Comparison of ENCODE assay signal across 17 cellular contexts in genomic region chr17:78977681-78977943, GRCh38. TPM values are rescaled to one million over a fixed set of nuclear protein-coding genes. Genes with fewer than 3 reads are reported as not detected.
A peak's percentile ranks its signal among the peaks of the same experiment; 100 is the strongest.
DNase-seq lines count a peak whose midpoint lies in the region; ATAC-seq, FAIRE-seq and TF ChIP-seq lines count a peak whose summit lies in the region.
"Had no signal": no experiment of that assay in that cellular context is flagged by ENCODE, and none has a peak within 500 bp of the region (broad histone marks: within the 10 kb centered on the region; RNA-seq: fewer than 3 reads in every experiment).

No MANE protein-coding gene starts in this region.

- H4K20me1 ChIP-seq in osteoblast (ENCODE audit: insufficient read depth, low read length) = peaks cover 4% of the 10 kb centered on the region

- peaks cover 26% of the 10 kb centered on the region for H3K79me2 ChIP-seq in osteoblast (ENCODE audit: insufficient read depth, low read length)

- H3K27me3 ChIP-seq in BE2C = no peaks in the 10 kb centered on the region
- no peaks in the 10 kb centered on the region for H3K27me3 ChIP-seq in duodenal mucosa (ENCODE audit: control insufficient read depth in 1 of 2, insufficient read depth in 2 of 2, low read length in 2 of 2)
- H3K27me3 ChIP-seq in osteoblast (ENCODE audit: insufficient read depth, low read length) = no peaks in the 10 kb centered on the region

- POLR2A ChIA-PET in HEK293 (lab: Yijun Ruan, JAX) = no interaction called here

- CTCF ChIA-PET in HEK293 (lab: Yijun Ruan, JAX) = no interaction called here

- H3K4me1 ChIP-seq in BE2C (peaks cover 31% of the 10 kb centered on the region), HEK293 (ENCODE audit: control insufficient read depth, insufficient read depth, low read length) (peaks cover 26% of the 10 kb centered on the region), duodenal mucosa (ENCODE audit: control insufficient read depth in 1 of 2, insufficient read depth in 2 of 2, low read length in 2 of 2) (peaks cover 38 to 48% of the 10 kb centered on the region in 2 donors), osteoblast (ENCODE audit: insufficient read depth, low read length) (peaks cover 37% of the 10 kb centered on the region)

- H2AFZ ChIP-seq in osteoblast (ENCODE audit: low read length) = no peak overlapping the region

- no peak for DNase-seq in BE2C
- peak; percentile 68 for DNase-seq in osteoblast (ENCODE audit: insufficient read length, low spot score, missing footprints)
- no peak for DNase-seq in DMS153 treated with DMSO at 0.1 percent for 48 hours (lab: John Stamatoyannopoulos, UW; ENCODE audit: unreplicated experiment)
- DNase-seq in D721Med (ENCODE audit: insufficient read length, low spot score) = no peak
- no peak for DNase-seq in foreskin fibroblast
- DNase-seq: activated CD4-positive, alpha-beta T cell treated with anti-CD3 and anti-CD28 coated beads, Interleukin-2, amount 50 U/mL, for 1 hour; amygdala; effector CD8-positive, alpha-beta T cell; GF-D8; NCI-H187; stimulated activated CD4-positive, alpha-beta T cell treated with anti-CD3 and anti-CD28 coated beads, Interleukin-4, amount 100 ng/mL, for 1 hour; stimulated activated naive CD8-positive, alpha-beta T cell treated with anti-CD3 and anti-CD28 coated beads, Interleukin-15, Interleukin-2, amounts not matched to agents 100 U/mL and 50 U/mL, for 24 hours had no signal

- H3K27ac ChIP-seq in HEK293 (ENCODE audit: extremely low read depth, low read depth, low read length) = peak overlapping the region; percentile 47
- no peak overlapping the region for H3K27ac ChIP-seq in duodenal mucosa (ENCODE audit: low read depth, low read length)
- no peak overlapping the region for H3K27ac ChIP-seq in osteoblast (ENCODE audit: low read depth, low read length)

- H3K4me3 ChIP-seq in BE2C (ENCODE audit: low read depth, low read length) (peak overlapping the region; percentile 76), HEK293 (ENCODE audit: low read depth, low read length) (no peak overlapping the region), duodenal mucosa (ENCODE audit: low read depth in 1 of 2, low read length in 2 of 2) (peak overlapping the region; percentile 69), osteoblast (ENCODE audit: insufficient read depth, low read length) (no peak overlapping the region), foreskin fibroblast (ENCODE audit: low read depth in 1 of 2, low read length in 2 of 2) (no peak overlapping the region)

- peak overlapping the region; percentile 18 to 62 for H3K9ac ChIP-seq in duodenal mucosa (ENCODE audit: low read depth in 1 of 2, low read length in 2 of 2)

- peak overlapping the region; percentile 84 for H3K4me2 ChIP-seq in osteoblast (ENCODE audit: insufficient read depth, low read length)

- no peak for TF ChIP-seq CTCF in BE2C (IDR thresholded peaks at IDR 0.05; ENCODE audit: low read depth, low read length)
- no peak for TF ChIP-seq CTCF in HEK293 (tag by site-specific recombination; IDR thresholded peaks at IDR 0.05)
- TF ChIP-seq CTCF in osteoblast (IDR thresholded peaks at IDR 0.05; ENCODE audit: extremely low read depth, low read depth, low read length) = no peak
- no peak for TF ChIP-seq CTCF in D721Med (IDR thresholded peaks at IDR 0.05; ENCODE audit: insufficient read depth, missing control alignments)
- no peak for TF ChIP-seq CTCF in foreskin fibroblast (IDR thresholded peaks at IDR 0.05; ENCODE audit: low read depth, low read length)

- FAIRE-seq in D721Med (lab: Jason Lieb, UNC) = no peak

- H3K36me3 ChIP-seq in BE2C = peaks cover 35% of the 10 kb centered on the region
- H3K36me3 ChIP-seq in HEK293 (ENCODE audit: control insufficient read depth in 2 of 2, insufficient read depth in 1 of 2, low read length in 2 of 2) = peaks cover 0 to 47% of the 10 kb centered on the region in 2 experiments; a peak in 1 of 3 replicates
- peaks cover 0 to 25% of the 10 kb centered on the region in 2 donors for H3K36me3 ChIP-seq in duodenal mucosa (ENCODE audit: control insufficient read depth in 1 of 2, insufficient read depth in 2 of 2, low read length in 2 of 2)
- H3K36me3 ChIP-seq in osteoblast (ENCODE audit: insufficient read depth, low read length) = peaks cover 7% of the 10 kb centered on the region

- H3K9me3 ChIP-seq in BE2C (no peaks in the 10 kb centered on the region), HEK293 (ENCODE audit: control insufficient read depth, insufficient read depth, low read depth, low read length) (no peaks in the 10 kb centered on the region), duodenal mucosa (ENCODE audit: control insufficient read depth in 1 of 2, low read length in 2 of 2) (no peaks in the 10 kb centered on the region), osteoblast (ENCODE audit: low read depth, low read length) (no peaks in the 10 kb centered on the region)

- no peak for ATAC-seq in GM21576 (IDR thresholded peaks at IDR 0.05; ENCODE audit: unreplicated experiment)
- ATAC-seq: CD8-positive, alpha-beta T cell; left lobe of liver; stimulated activated naive CD8-positive, alpha-beta T cell treated with anti-CD3 and anti-CD28 coated beads, Interleukin-15, Interleukin-2, amounts not matched to agents 100 U/mL and 50 U/mL, for 24 hours had no signal

TF ChIP-seq in HEK293, 187 proteins besides CTCF, POLR2A, EP300 and RAD21:
- TF ChIP-seq ZNF544 (tag by site-specific recombination; IDR thresholded peaks at IDR 0.05) (no peak), ZNF580 (tag by site-specific recombination; IDR thresholded peaks at IDR 0.05) (no peak), ZNF266 (tag by site-specific recombination; IDR thresholded peaks at IDR 0.05; ENCODE audit: low read depth) (no peak), ZNF132 (tag by site-specific recombination; IDR thresholded peaks at IDR 0.05; ENCODE audit: borderline replicate concordance) (no peak), GLIS2 (tag by site-specific recombination; IDR thresholded peaks at IDR 0.05) (no peak), BCL6B (tag by site-specific recombination; IDR thresholded peaks at IDR 0.05) (no peak), RBAK (tag by site-specific recombination; IDR thresholded peaks at IDR 0.05) (no peak), ZNF837 (tag by site-specific recombination; IDR thresholded peaks at IDR 0.05) (no peak), HOXA7 (CRISPR knock-in tag; IDR thresholded peaks at IDR 0.05; ENCODE audit: borderline replicate concordance) (no peak), KLF7 (tag by site-specific recombination; IDR thresholded peaks at IDR 0.05; ENCODE audit: borderline replicate concordance) (no peak), ZNF510 (tag by site-specific recombination; IDR thresholded peaks at IDR 0.05; ENCODE audit: insufficient replicate concordance) (no peak), ZNF670 (tag by site-specific recombination; IDR thresholded peaks at IDR 0.05; ENCODE audit: low read depth) (no peak), ZNF747 (tag by site-specific recombination; IDR thresholded peaks at IDR 0.05) (no peak), ZBTB6 (tag by site-specific recombination; IDR thresholded peaks at IDR 0.05) (no peak), INSM2 (tag by site-specific recombination; IDR thresholded peaks at IDR 0.05) (no peak), ZNF521 (tag by site-specific recombination; IDR thresholded peaks at IDR 0.05) (no peak)
TF ChIP-seq in HEK293: peak in this region for 0.

RNA-seq across cellular contexts. Expression of gene LGALS3BP, which starts 2.1 kb away (rescaled TPM):
- polyA plus RNA-seq in BE2C (2012; ENCODE audit: insufficient read depth, insufficient read length, low read depth) = 544 TPM
- 388 and 457 TPM in 2 replicates for total RNA-seq in osteoblast

RNA-seq across cellular contexts. Expression of gene CANT1, which starts 32.0 kb away (rescaled TPM):
- polyA plus RNA-seq in BE2C (2012; ENCODE audit: insufficient read depth, insufficient read length, low read depth) = 99.6 TPM
- total RNA-seq in osteoblast = 49.2 and 51.3 TPM in 2 replicates

RNA-seq across cellular contexts. Expression of gene C1QTNF1, which starts 46.4 kb away (rescaled TPM):
- 11.1 TPM for polyA plus RNA-seq in BE2C (2012; ENCODE audit: insufficient read depth, insufficient read length, low read depth)
- 13.8 and 14.4 TPM in 2 replicates for total RNA-seq in osteoblast

RNA-seq across cellular contexts. Expression of gene TIMP2, which starts 52.4 kb away (rescaled TPM):
- 93.4 TPM for polyA plus RNA-seq in BE2C (2012; ENCODE audit: insufficient read depth, insufficient read length, low read depth)
- 164 and 171 TPM in 2 replicates for total RNA-seq in osteoblast

Comparison
In these comparisons a context has a peak if more than half of its experiments do, and no peak if none do; other contexts are left out.
1. H3K4me3 ChIP-seq: peak in BE2C (single experiment) and duodenal mucosa (2 of 2); none in HEK293 (single experiment), osteoblast (single experiment) and foreskin fibroblast (0 of 2).